28 cellular contexts compared by ENCODE assay signal in genomic region chr1:83418558-83418957, GRCh38.
"Had no signal": no experiment of that assay in that cellular context is flagged by ENCODE, and none has a peak within 500 bp of the region (broad histone marks: within the 10 kb centered on the region; RNA-seq: fewer than 3 reads in every experiment).

No MANE protein-coding gene starts in this region.

- H3K4me3 ChIP-seq: gastroesophageal sphincter, heart left ventricle, hepatocyte, left lung, neural progenitor cell, right atrium auricular region, smooth muscle cell, stomach, thyroid gland, vagina had no signal

- H3K27ac Mint-ChIP-seq: effector memory CD8-positive, alpha-beta T cell; naive thymus-derived CD4-positive, alpha-beta T cell; nephron; neural progenitor cell; progenitor cell of endocrine pancreas; stimulated activated effector memory CD8-positive, alpha-beta T cell treated with anti-CD3 and anti-CD28 coated beads, Interleukin-12 subunit alpha, Interleukin-12 subunit beta, amount 100 ng/mL, for 72 hours had no signal

- H3K4me1 ChIP-seq: gastroesophageal sphincter, heart left ventricle, left lung, parathyroid adenoma, right atrium auricular region, stomach, thyroid gland, vagina had no signal

- H3K9me3 ChIP-seq: gastroesophageal sphincter, heart left ventricle, left lung, right atrium auricular region, stomach, thyroid gland, vagina had no signal

- H3K9me3 Mint-ChIP-seq: neural progenitor cell had no signal

- H3K4me1 Mint-ChIP-seq: stimulated activated effector memory CD8-positive, alpha-beta T cell treated with anti-CD3 and anti-CD28 coated beads, Interleukin-12 subunit alpha, Interleukin-12 subunit beta, amount 100 ng/mL, for 72 hours had no signal

- H3K36me3 ChIP-seq: gastroesophageal sphincter, heart left ventricle, left lung, neural progenitor cell, right atrium auricular region, stomach, thyroid gland, vagina had no signal

- DNase-seq: cortex of kidney; effector memory CD8-positive, alpha-beta T cell; heart left ventricle; kidney; left cardiac atrium; left lung; mammary epithelial cell; mesendoderm; midbrain; naive thymus-derived CD4-positive, alpha-beta T cell; stimulated activated CD4-positive, alpha-beta T cell treated with anti-CD3 and anti-CD28 coated beads, Interleukin-12 subunit alpha, Interleukin-12 subunit beta, amount 100 ng/mL, for 4 hours; stimulated activated CD4-positive, alpha-beta T cell treated with anti-CD3 and anti-CD28 coated beads, Interleukin-1b, Interleukin-23, amount 100 ng/mL, for 48 hours; stimulated activated CD4-positive, alpha-beta T cell treated with anti-CD3 and anti-CD28 coated beads, Interleukin-4, amount 100 ng/mL, for 1 hour; stimulated activated naive CD4-positive, alpha-beta T cell treated with Interleukin-2 at 50 U/mL for 16 hours; stomach; thyroid gland; trophoblast cell had no signal

- H3K27ac ChIP-seq: gastroesophageal sphincter, heart left ventricle, hepatocyte, left lung, neural progenitor cell, parathyroid adenoma, right atrium auricular region, stomach, thyroid gland, vagina had no signal

- ATAC-seq: effector memory CD8-positive, alpha-beta T cell; gastroesophageal sphincter; heart left ventricle; left cardiac atrium; left lung; naive thymus-derived CD4-positive, alpha-beta T cell; sciatic nerve; stimulated activated effector memory CD8-positive, alpha-beta T cell treated with anti-CD3 and anti-CD28 coated beads, Interleukin-12 subunit alpha, Interleukin-12 subunit beta, amount 100 ng/mL, for 72 hours had no signal

- H3K27me3 Mint-ChIP-seq: effector memory CD8-positive, alpha-beta T cell; naive thymus-derived CD4-positive, alpha-beta T cell; progenitor cell of endocrine pancreas had no signal

- H3K9ac ChIP-seq: neural progenitor cell, parathyroid adenoma had no signal

- H3K4me3 Mint-ChIP-seq: effector memory CD8-positive, alpha-beta T cell; naive thymus-derived CD4-positive, alpha-beta T cell; nephron; neural progenitor cell; stimulated activated effector memory CD8-positive, alpha-beta T cell treated with anti-CD3 and anti-CD28 coated beads, Interleukin-12 subunit alpha, Interleukin-12 subunit beta, amount 100 ng/mL, for 72 hours had no signal

- H3K27me3 ChIP-seq: gastroesophageal sphincter, heart left ventricle, hepatocyte, left lung, neural progenitor cell, right atrium auricular region, stomach, thyroid gland, vagina had no signal

- H3K36me3 Mint-ChIP-seq: neural progenitor cell; stimulated activated effector memory CD8-positive, alpha-beta T cell treated with anti-CD3 and anti-CD28 coated beads, Interleukin-12 subunit alpha, Interleukin-12 subunit beta, amount 100 ng/mL, for 72 hours had no signal
